Comparison of ENCODE assay signal across 8 cellular contexts in genomic region chr10:12042409-12042796, GRCh38. TPM values are rescaled to one million over a fixed set of nuclear protein-coding genes. Genes with fewer than 3 reads are reported as not detected.
DNase-seq lines count a peak whose midpoint lies in the region; ATAC-seq and TF ChIP-seq lines count a peak whose summit lies in the region.

No MANE protein-coding gene starts in this region.

- peaks cover 20 to 26% (median 24%) of the 10 kb centered on the region in 10 experiments for H3K4me1 ChIP-seq in BLaER1 treated with 17β-estradiol and CSF1 and Interleukin-3, amounts not matched to agents 10 nM and 100 nM
- H3K4me1 ChIP-seq in cardiac muscle cell (ENCODE audit: low read depth) = peaks cover 8% of the 10 kb centered on the region

- DNase-seq in NB4 (ENCODE audit: low read depth) = peak; percentile 42
- peak; percentile 48 for DNase-seq in activated gamma-delta T cell (lab: John Stamatoyannopoulos, UW)
- peak; percentile 31 to 51 for DNase-seq in cardiac muscle cell (ENCODE audit: low read depth in 1 of 2, low spot score in 1 of 2)
- no peak for DNase-seq in retinal pigment epithelial cell (ENCODE audit: low read depth)
- no peak for DNase-seq in NCI-H524 treated with DMSO at 0.1 percent for 48 hours (lab: John Stamatoyannopoulos, UW)

- peak overlapping the region; percentile 99 to 100 (median 100) for H3K27ac ChIP-seq in BLaER1 treated with 17β-estradiol and CSF1 and Interleukin-3, amounts not matched to agents 10 nM and 100 nM
- peak overlapping the region; percentile 99 for H3K27ac ChIP-seq in cardiac muscle cell

- TF ChIP-seq CTCF in NB4 (IDR thresholded peaks at IDR 0.05; ENCODE audit: low read depth, low read length) = no peak
- no peak for TF ChIP-seq CTCF in cardiac muscle cell (IDR thresholded peaks at IDR 0.05; ENCODE audit: low read depth, low read length)
- no peak for TF ChIP-seq CTCF in retinal pigment epithelial cell (conservative IDR thresholded peaks at IDR 0.05; ENCODE audit: low read depth, low read length)

- H3K9me3 ChIP-seq in BLaER1 treated with 17β-estradiol and CSF1 and Interleukin-3, amounts not matched to agents 10 nM and 100 nM (replicated peaks in 1 of 11) = 0 out of 22 replicates have a peak, but pooled peaks cover 0 to 5% (median 0%) of the 10 kb centered on the region in 11 experiments
- no peaks in the 10 kb centered on the region for H3K9me3 ChIP-seq in cardiac muscle cell (ENCODE audit: low read depth)

- TF ChIP-seq POLR2A in NB4 (IDR thresholded peaks at IDR 0.05; ENCODE audit: extremely low read depth, insufficient read length) = no peak

- peak overlapping the region; percentile 97 to 100 (median 100) for H3K9ac ChIP-seq in BLaER1 treated with 17β-estradiol and CSF1 and Interleukin-3, amounts not matched to agents 10 nM and 100 nM

- H3K4me2 ChIP-seq in BLaER1 treated with 17β-estradiol and CSF1 and Interleukin-3, amounts not matched to agents 10 nM and 100 nM = peak overlapping the region; percentile 71 to 96 (median 90)

- H3K27me3 ChIP-seq in BLaER1 treated with 17β-estradiol and CSF1 and Interleukin-3, amounts not matched to agents 10 nM and 100 nM = no peaks in the 10 kb centered on the region
- H3K27me3 ChIP-seq in cardiac muscle cell = no peaks in the 10 kb centered on the region

- peaks cover 14 to 49% (median 33%) of the 10 kb centered on the region in 11 experiments; a peak in 17 of 22 replicates for H4K20me1 ChIP-seq in BLaER1 treated with 17β-estradiol and CSF1 and Interleukin-3, amounts not matched to agents 10 nM and 100 nM

- ATAC-seq in GM21423 (IDR thresholded peaks at IDR 0.05; ENCODE audit: unreplicated experiment) (peak; percentile 5), GM18858 (IDR thresholded peaks at IDR 0.05; ENCODE audit: unreplicated experiment) (no peak)

- H3K36me3 ChIP-seq in BLaER1 treated with 17β-estradiol and CSF1 and Interleukin-3, amounts not matched to agents 10 nM and 100 nM = peaks cover 0 to 21% (median 9%) of the 10 kb centered on the region in 11 experiments; a peak in 11 of 22 replicates
- H3K36me3 ChIP-seq in cardiac muscle cell = no peaks in the 10 kb centered on the region

- H3K4me3 ChIP-seq in BLaER1 treated with 17β-estradiol and CSF1 and Interleukin-3, amounts not matched to agents 10 nM and 100 nM = peak overlapping the region; percentile 96 to 100 (median 100)
- peak overlapping the region; percentile 84 for H3K4me3 ChIP-seq in NB4 (ENCODE audit: low read depth, low read length)
- peak overlapping the region; percentile 68 for H3K4me3 ChIP-seq in cardiac muscle cell
- peak overlapping the region; percentile 95 for H3K4me3 ChIP-seq in retinal pigment epithelial cell (ENCODE audit: low read length)

RNA-seq across cellular contexts. Expression of gene UPF2, which starts 0.2 kb away (rescaled TPM):
- 7.4 and 12.8 TPM in 2 replicates for total RNA-seq in cardiac muscle cell
- 13.2 and 15.3 TPM in 2 replicates for polyA plus RNA-seq in cardiac muscle cell

RNA-seq across cellular contexts. Expression of gene DHTKD1, which starts 26.4 kb away (rescaled TPM):
- 34.5 and 51.6 TPM in 2 replicates for total RNA-seq in cardiac muscle cell
- 36.5 and 51.2 TPM in 2 replicates for polyA plus RNA-seq in cardiac muscle cell

Comparison
In these comparisons a context has a peak if more than half of its experiments do, and no peak if none do; other contexts are left out.
1. DNase-seq: peak in NB4 (single experiment), activated gamma-delta T cell (single experiment) and cardiac muscle cell (2 of 2); none in retinal pigment epithelial cell (single experiment) and NCI-H524 treated with DMSO at 0.1 percent for 48 hours (single experiment).
2. Peak in every context shown above with its lines, with median percentiles within 50 percentile points of each other: H3K4me3 ChIP-seq.